9 cellular contexts compared by ENCODE assay signal in genomic region chr3:99172736-99173657, GRCh38.
DNase-seq lines count a peak whose midpoint lies in the region; ATAC-seq, FAIRE-seq and TF ChIP-seq lines count a peak whose summit lies in the region.
"Had no signal": no experiment of that assay in that cellular context is flagged by ENCODE, and none has a peak within 500 bp of the region (broad histone marks: within the 10 kb centered on the region; RNA-seq: fewer than 3 reads in every experiment).

No MANE protein-coding gene starts in this region.

- H3K9me1 ChIP-seq in K562 (ENCODE audit: control insufficient read depth, insufficient read depth, low read length) = no peaks in the 10 kb centered on the region

- no peak overlapping the region for H3K27ac Mint-ChIP-seq in CD4-positive, alpha-beta T cell

- H3K27ac ChIP-seq in CD4-positive, alpha-beta T cell (ENCODE audit: low read depth, low read length) = no peak overlapping the region
- H3K27ac ChIP-seq in K562 (ENCODE audit: extremely low read depth, low read depth, low read length) = no peak overlapping the region
- H3K27ac ChIP-seq in tibial nerve = no peak overlapping the region

- no peak for DNase-seq in CD4-positive, alpha-beta T cell
- DNase-seq in GM18507 (ENCODE audit: extremely low spot score, insufficient read length, low read depth) = no peak
- DNase-seq in NCI-H82 treated with DMSO at 0.1 percent for 48 hours (lab: John Stamatoyannopoulos, UW; ENCODE audit: unreplicated experiment) = peak; percentile 37
- DNase-seq in K562 (ENCODE audit: extremely low read depth in 1 of 4, low spot score in 3 of 4) = peak; percentile 4 to 37 (median 8)
- peak; percentile 42 for DNase-seq in kidney epithelial cell (ENCODE audit: low read depth)
- DNase-seq in tibial nerve (ENCODE audit: low spot score in 2 of 2) = peak; percentile 18 to 62
- no peak for DNase-seq in GM19239 (ENCODE audit: insufficient read length, low spot score)

- no peak overlapping the region for H3K4me3 Mint-ChIP-seq in CD4-positive, alpha-beta T cell

- no peaks in the 10 kb centered on the region for H3K27me3 Mint-ChIP-seq in CD4-positive, alpha-beta T cell

- TF ChIP-seq CTCF in CD4-positive, alpha-beta T cell (IDR thresholded peaks at IDR 0.05) = peak; percentile 21
- peak; percentile 38 to 50 (median 47) for TF ChIP-seq CTCF in K562 (IDR thresholded peaks at IDR 0.05 in 2 of 3, conservative IDR thresholded peaks at IDR 0.05 in 1 of 3; ENCODE audit: insufficient read depth in 2 of 3, low read depth in 1 of 3, low read length in 3 of 3)
- peak; percentile 87 for TF ChIP-seq CTCF in kidney epithelial cell (IDR thresholded peaks at IDR 0.05; ENCODE audit: insufficient read depth, low read length, poor library complexity, severe bottlenecking)
- TF ChIP-seq CTCF in tibial nerve (IDR thresholded peaks at IDR 0.05) = peak in 4 of 5 experiments; percentile 16 to 38 (median 28)

- intact Hi-C loops in CD4-positive, alpha-beta T cell (cut with DNase I, micrococcal nuclease) = loop anchor here (1.0 to 5.0 kb wide), 2 partner anchors 356 kb away; no protein-coding TSS in a partner anchor
- intact Hi-C loops in K562 (cut with micrococcal nuclease) = loop anchor here (2.0 to 5.0 kb wide), 2 partner anchors 151 to 356 kb away; no protein-coding TSS in a partner anchor

- no peaks in the 10 kb centered on the region for H3K9me3 Mint-ChIP-seq in CD4-positive, alpha-beta T cell

- no peak overlapping the region for H3K4me2 ChIP-seq in K562 (ENCODE audit: insufficient read depth, low read length)

- no peaks in the 10 kb centered on the region for H3K27me3 ChIP-seq in CD4-positive, alpha-beta T cell (ENCODE audit: control insufficient read depth, insufficient read depth, low read length)
- H3K27me3 ChIP-seq in K562 (ENCODE audit: control insufficient read depth in 2 of 2, insufficient read depth in 2 of 2, low read length in 2 of 2) (no peaks in the 10 kb centered on the region), kidney epithelial cell (ENCODE audit: control insufficient read depth, insufficient read depth, low read length) (no peaks in the 10 kb centered on the region), tibial nerve (no peaks in the 10 kb centered on the region)

- H4K20me1 ChIP-seq in K562 (replicated peaks; ENCODE audit: control insufficient read depth, insufficient read depth, low read length) = no peaks in the 10 kb centered on the region

- CTCF ChIA-PET in CD4-positive, alpha-beta T cell (lab: Charles Lee) = no interaction called here
- CTCF ChIA-PET in K562 (lab: Yijun Ruan, JAX; ENCODE audit: low intra/inter-chr PET ratio) = interaction anchor here (1.1 kb wide), 1 partner anchor 355 kb away, joined by 3 read pairs; no protein-coding TSS in a partner anchor

- WGBS in K562 (ENCODE audit: insufficient coverage, low coverage, missing lambda C conversion rate) = 0% methylated on average over 5 of the region's 5 CpGs
- 46 to 59% methylated on average over 5 of the region's 5 CpGs for WGBS in tibial nerve, 2 donors

- H3K36me3 ChIP-seq in K562 (ENCODE audit: control insufficient read depth, insufficient read depth, low read length) (no peaks in the 10 kb centered on the region), kidney epithelial cell (ENCODE audit: control insufficient read depth, insufficient read depth, low read length) (no peaks in the 10 kb centered on the region), tibial nerve (no peaks in the 10 kb centered on the region)

- no peaks in the 10 kb centered on the region for H3K79me2 ChIP-seq in K562 (ENCODE audit: control insufficient read depth, insufficient read depth, low read length)

- TF ChIP-seq EP300 in K562 (IDR thresholded peaks at IDR 0.05; ENCODE audit: low read length) (no peak), tibial nerve (IDR thresholded peaks at IDR 0.05) (no peak)

- H3K4me1 ChIP-seq in K562 (replicated peaks in 1 of 2; ENCODE audit: control insufficient read depth in 2 of 2, insufficient read depth in 2 of 2, low read length in 2 of 2) = no peaks in the 10 kb centered on the region
- H3K4me1 ChIP-seq in tibial nerve = no peaks in the 10 kb centered on the region

- in situ Hi-C loops in K562 (cut with MboI) = loop anchor here (25.0 kb wide), 1 partner anchor 361 kb away; no protein-coding TSS in a partner anchor

- TF ChIP-seq POLR2A in K562 (conservative IDR thresholded peaks at IDR 0.05) (no peak), tibial nerve (IDR thresholded peaks at IDR 0.05) (no peak)

- H3K4me1 Mint-ChIP-seq in CD4-positive, alpha-beta T cell (ENCODE audit: low read depth) = no peaks in the 10 kb centered on the region

- no TSS peak for BruUV-seq in K562 (replicated peaks; lab: Mats Ljungman, UMichigan)

- POLR2A ChIA-PET in CD4-positive, alpha-beta T cell (lab: Charles Lee) = no interaction called here
- POLR2A ChIA-PET in K562 (lab: Yijun Ruan, JAX) = no interaction called here

- no peak overlapping the region for H2AFZ ChIP-seq in K562 (ENCODE audit: low read depth, low read length)

- H3K4me3 ChIP-seq in K562 (no peak overlapping the region), kidney epithelial cell (ENCODE audit: low read depth, low read length) (no peak overlapping the region), tibial nerve (no peak overlapping the region)

- H3K36me3 Mint-ChIP-seq in CD4-positive, alpha-beta T cell (ENCODE audit: low read depth) = no peaks in the 10 kb centered on the region

- no peak for ATAC-seq in CD4-positive, alpha-beta T cell (ENCODE audit: poor library complexity)
- peak; percentile 89 for ATAC-seq in HG03159 (IDR thresholded peaks at IDR 0.05; ENCODE audit: unreplicated experiment)
- peak; percentile 62; the same call in 2 of the 3 replicates for ATAC-seq in K562

- no peak overlapping the region for H3K9ac ChIP-seq in K562 (ENCODE audit: insufficient read depth in 1 of 2, low read depth in 2 of 2, low read length in 2 of 2)

- H3K9me3 ChIP-seq in CD4-positive, alpha-beta T cell (ENCODE audit: control insufficient read depth, low read length) = no peaks in the 10 kb centered on the region
- H3K9me3 ChIP-seq in K562 (replicated peaks; ENCODE audit: control insufficient read depth, insufficient read depth, low read depth, low read length) (no peaks in the 10 kb centered on the region), tibial nerve (peaks cover 0 to 11% (median 0%) of the 10 kb centered on the region in 4 donors)

- TF ChIP-seq RAD21 in K562 (CRISPR knock-in tag; conservative IDR thresholded peaks at IDR 0.05 in 1 of 2, IDR thresholded peaks at IDR 0.05 in 1 of 2) = peak; percentile 20 to 47; a peak in 3 of 4 replicates

- FAIRE-seq in GM18507 (lab: Jason Lieb, UNC) = peak; percentile 73
- peak; percentile 51 for FAIRE-seq in K562 (lab: Jason Lieb, UNC)
- FAIRE-seq in GM19239 (lab: Jason Lieb, UNC) = no peak
- FAIRE-seq: TTC549 had no signal

TF ChIP-seq in K562, 482 proteins besides CTCF, POLR2A, EP300 and RAD21:
- no peak for TF ChIP-seq ZBTB1 (CRISPR knock-in tag; IDR thresholded peaks at IDR 0.05; ENCODE audit: borderline replicate concordance, low read depth)
- 0 out of 2 replicates have a peak, but pooled peaks have one; percentile 16 for TF ChIP-seq SMC3 (conservative IDR thresholded peaks at IDR 0.05; ENCODE audit: insufficient read depth, low read depth, low read length)
- TF ChIP-seq FOXA3 (CRISPR knock-in tag; conservative IDR thresholded peaks at IDR 0.05 in 1 of 2, IDR thresholded peaks at IDR 0.05 in 1 of 2) = no peak
- no peak for TF ChIP-seq MEF2A (IDR thresholded peaks at IDR 0.05; ENCODE audit: control insufficient read depth, low read depth, low read length)
- no peak for TF ChIP-seq ZBTB8A (IDR thresholded peaks at IDR 0.05; ENCODE audit: partially characterized antibody)

Comparison
In these comparisons a context has a peak if more than half of its experiments do, and no peak if none do; other contexts are left out.
1. DNase-seq: peak in NCI-H82 treated with DMSO at 0.1 percent for 48 hours (single experiment), K562 (4 of 4), kidney epithelial cell (single experiment) and tibial nerve (2 of 2); none in CD4-positive, alpha-beta T cell (0 of 10), GM18507 (single experiment) and GM19239 (single experiment).
2. CTCF ChIP-seq: peak in every context shown above with its lines; median percentile 87 in kidney epithelial cell; 47 in K562; 28 in tibial nerve; 21 in CD4-positive, alpha-beta T cell.